22 cellular contexts compared by ENCODE assay signal in genomic region chr7:130952477-130952876, GRCh38.
DNase-seq lines count a peak whose midpoint lies in the region; ATAC-seq and TF ChIP-seq lines count a peak whose summit lies in the region.
"Had no signal": no experiment of that assay in that cellular context is flagged by ENCODE, and none has a peak within 500 bp of the region (broad histone marks: within the 10 kb centered on the region; RNA-seq: fewer than 3 reads in every experiment).

No MANE protein-coding gene starts in this region.

- no peaks in the 10 kb centered on the region for H3K9me3 Mint-ChIP-seq in activated CD4-positive, alpha-beta T cell treated with anti-CD3 and anti-CD28 coated beads, Interleukin-2, amount 10 ng/mL, durations not matched to agents 24 days and 14 days
- H3K9me3 Mint-ChIP-seq: naive B cell had no signal

- CTCF ChIA-PET in HCT116 (lab: Charles Lee), result interaction anchor here (0.6 kb wide), 1 partner anchor 9 kb away, joined by 3 read pairs; no protein-coding TSS in a partner anchor

- intact Hi-C loops in activated CD4-positive, alpha-beta T cell treated with anti-CD3 and anti-CD28 coated beads, Interleukin-2, amount 10 ng/mL, durations not matched to agents 24 days and 14 days (cut with micrococcal nuclease), result no loop called here
- intact Hi-C loops in HCT116 (cut with micrococcal nuclease) (no loop called here), stomach (cut with DNase I; ENCODE audit: low total_unique reads) (no loop called here)

- peaks cover 25 to 71% of the 10 kb centered on the region in 2 experiments for H3K36me3 ChIP-seq in HCT116 (ENCODE audit: control insufficient read depth in 1 of 2, insufficient read depth in 2 of 2, low read length in 2 of 2)
- no peaks in the 10 kb centered on the region for H3K36me3 ChIP-seq in effector memory CD4-positive, alpha-beta T cell (ENCODE audit: control insufficient read depth, insufficient read depth, low read length)
- H3K36me3 ChIP-seq in stomach, result peaks cover 0 to 44% (median 31%) of the 10 kb centered on the region in 4 donors
- H3K36me3 ChIP-seq: breast epithelium had no signal

- H3K4me3 Mint-ChIP-seq in activated CD4-positive, alpha-beta T cell treated with anti-CD3 and anti-CD28 coated beads, Interleukin-2, amount 10 ng/mL, durations not matched to agents 24 days and 14 days, result peak overlapping the region; percentile 36
- H3K4me3 Mint-ChIP-seq: naive B cell had no signal

- peaks cover 55% of the 10 kb centered on the region for H3K4me1 Mint-ChIP-seq in activated CD4-positive, alpha-beta T cell treated with anti-CD3 and anti-CD28 coated beads, Interleukin-2, amount 10 ng/mL, durations not matched to agents 24 days and 14 days

- no peak for ATAC-seq in HCT116

- H3K9ac ChIP-seq in HCT116 (ENCODE audit: low read length), result no peak overlapping the region
- H3K9ac ChIP-seq: BLaER1 had no signal

- H3K27me3 ChIP-seq in HCT116 (ENCODE audit: insufficient read depth, low read length) (no peaks in the 10 kb centered on the region), stomach (no peaks in the 10 kb centered on the region)
- H3K27me3 ChIP-seq in effector memory CD4-positive, alpha-beta T cell (replicated peaks; ENCODE audit: control insufficient read depth, insufficient read depth, low read length, poor library complexity, severe bottlenecking), result no peaks in the 10 kb centered on the region
- H3K27me3 ChIP-seq: BLaER1, breast epithelium, hepatocyte had no signal

- H3K9me3 ChIP-seq in HCT116 (ENCODE audit: control insufficient read depth in 1 of 2, insufficient read depth in 1 of 2, low read depth in 1 of 2, low read length in 2 of 2) (no peaks in the 10 kb centered on the region), stomach (no peaks in the 10 kb centered on the region)
- no peaks in the 10 kb centered on the region for H3K9me3 ChIP-seq in effector memory CD4-positive, alpha-beta T cell (ENCODE audit: control insufficient read depth, low read length)
- H3K9me3 ChIP-seq: BLaER1, breast epithelium had no signal

- peak overlapping the region; percentile 91 for H3K27ac ChIP-seq in HCT116 (ENCODE audit: low read depth, low read length)
- H3K27ac ChIP-seq in effector memory CD4-positive, alpha-beta T cell (ENCODE audit: insufficient read depth, low read length, poor library complexity, severe bottlenecking), result peak overlapping the region; percentile 81
- peak overlapping the region in 3 of 5 donors; percentile 17 to 56 (median 19) for H3K27ac ChIP-seq in stomach
- H3K27ac ChIP-seq: BLaER1, hepatocyte, PC-9 had no signal

- POLR2A ChIA-PET in HCT116 (lab: Charles Lee), result interaction anchor here (1.0 to 1.1 kb wide), 2 partner anchors 8 to 43 kb away, joined by 3 read pairs; no protein-coding TSS in a partner anchor

- H4K20me1 ChIP-seq in HCT116 (ENCODE audit: insufficient read depth), result no peaks in the 10 kb centered on the region

- DNase-seq in activated CD4-positive, alpha-beta T cell treated with anti-CD3 and anti-CD28 coated beads, Interleukin-2, amount 10 ng/mL, durations not matched to agents 24 days and 14 days, result no peak
- no peak for DNase-seq in activated CD4-positive, alpha-beta T cell treated with anti-CD3 and anti-CD28 coated beads, Interleukin-2, amount 50 U/mL, for 48 hours
- DNase-seq in HCT116 (ENCODE audit: low read depth, low spot score), result no peak
- no peak for DNase-seq in effector memory CD4-positive, alpha-beta T cell
- no peak for DNase-seq in stomach
- no peak for DNase-seq in H4 (ENCODE audit: low spot score)
- no peak for DNase-seq in DMS 273 treated with DMSO at 0.1 percent for 48 hours (lab: John Stamatoyannopoulos, UW)
- DNase-seq in mesenteric fat pad (ENCODE audit: low spot score), result no peak
- DNase-seq: activated CD4-positive, alpha-beta T cell treated with anti-CD3 and anti-CD28 coated beads, Interleukin-2, amount 50 U/mL, for 1 hour; activated T-cell treated with anti-CD3 and anti-CD28 coated beads, Interleukin-2, amount 50 U/mL, for 1 hour; GDM1; islet precursor cell; naive B cell; NCI-H1417 treated with DMSO at 0.1 percent for 48 hours; NCI-H2171 treated with DMSO at 0.1 percent for 48 hours; PC-9; stimulated activated CD4-positive, alpha-beta T cell treated with anti-CD3 and anti-CD28 coated beads, Interleukin-1b, Interleukin-23, amount 100 ng/mL, for 48 hours; stimulated activated naive CD4-positive, alpha-beta T cell; trophoblast cell had no signal

- WGBS in stomach, 5 donors, result 75 to 92% (median 78%) methylated on average over 7 of the region's 7 CpGs

- H3K4me3 ChIP-seq in HCT116 (replicated peaks in 1 of 2; ENCODE audit: low read depth in 1 of 2, low read length in 2 of 2), result no peak overlapping the region
- H3K4me3 ChIP-seq in effector memory CD4-positive, alpha-beta T cell (ENCODE audit: insufficient read depth, low read depth, low read length, poor library complexity, severe bottlenecking), result peak overlapping the region; percentile 10
- no peak overlapping the region for H3K4me3 ChIP-seq in stomach
- H3K4me3 ChIP-seq: BLaER1, breast epithelium, hepatocyte, PC-9 had no signal

- TF ChIP-seq EP300 in stomach (IDR thresholded peaks at IDR 0.05), result no peak

- H3K27ac Mint-ChIP-seq in activated CD4-positive, alpha-beta T cell treated with anti-CD3 and anti-CD28 coated beads, Interleukin-2, amount 10 ng/mL, durations not matched to agents 24 days and 14 days, result no peak overlapping the region

- H3K79me2 ChIP-seq in HCT116 (ENCODE audit: insufficient read depth, low read length), result peaks cover 100% of the 10 kb centered on the region
- H3K79me2 ChIP-seq: hepatocyte had no signal

- H2AFZ ChIP-seq in HCT116 (ENCODE audit: low read depth, low read length, poor library complexity, severe bottlenecking), result no peak overlapping the region
- H2AFZ ChIP-seq: hepatocyte, PC-9 had no signal

- no peak overlapping the region for H3K4me2 ChIP-seq in HCT116 (ENCODE audit: low read length)
- H3K4me2 ChIP-seq: BLaER1, hepatocyte, PC-9 had no signal

- TF ChIP-seq POLR2A in HCT116 (IDR thresholded peaks at IDR 0.05; ENCODE audit: borderline replicate concordance, extremely low read depth, insufficient read depth, insufficient read length) (no peak), stomach (IDR thresholded peaks at IDR 0.05) (no peak)

- peaks cover 59% of the 10 kb centered on the region for H3K36me3 Mint-ChIP-seq in activated CD4-positive, alpha-beta T cell treated with anti-CD3 and anti-CD28 coated beads, Interleukin-2, amount 10 ng/mL, durations not matched to agents 24 days and 14 days (ENCODE audit: low read depth)

- no TSS peak for BruUV-seq in HCT116 (replicated peaks; lab: Mats Ljungman, UMichigan)

- H3K27me3 Mint-ChIP-seq in activated CD4-positive, alpha-beta T cell treated with anti-CD3 and anti-CD28 coated beads, Interleukin-2, amount 10 ng/mL, durations not matched to agents 24 days and 14 days, result no peaks in the 10 kb centered on the region
- H3K27me3 Mint-ChIP-seq: naive B cell had no signal

- H3K4me1 ChIP-seq in HCT116 (ENCODE audit: control insufficient read depth in 1 of 2, insufficient read depth in 2 of 2, low read length in 2 of 2), result peaks cover 65 to 93% of the 10 kb centered on the region in 2 experiments; a peak in 3 of 4 replicates
- H3K4me1 ChIP-seq in effector memory CD4-positive, alpha-beta T cell (ENCODE audit: control insufficient read depth, insufficient read depth, low read length, poor library complexity, severe bottlenecking), result peaks cover 78% of the 10 kb centered on the region
- H3K4me1 ChIP-seq in stomach, result peaks cover 0 to 68% (median 31%) of the 10 kb centered on the region in 4 donors
- H3K4me1 ChIP-seq: breast epithelium had no signal

- RAD21 ChIA-PET in HCT116 (lab: Charles Lee; ENCODE audit: low non-redundant PET in 1 of 2, low total read pairs in 2 of 2, uncharacterized antibody in 2 of 2, unreplicated experiment in 2 of 2), result no interaction called here

- no peaks in the 10 kb centered on the region for H3K9me2 ChIP-seq in HCT116 (ENCODE audit: insufficient read depth)

- no peak for TF ChIP-seq RAD21 in HCT116 (IDR thresholded peaks at IDR 0.05; ENCODE audit: low read depth)

- no peak for TF ChIP-seq CTCF in HCT116 (IDR thresholded peaks at IDR 0.05 in 2 of 3, conservative IDR thresholded peaks at IDR 0.05 in 1 of 3; ENCODE audit: borderline replicate concordance in 1 of 3, insufficient read depth in 1 of 3, low read depth in 2 of 3, low read length in 2 of 3)
- TF ChIP-seq CTCF in stomach (IDR thresholded peaks at IDR 0.05), result no peak

TF ChIP-seq in HCT116, 20 proteins besides CTCF, POLR2A, EP300 and RAD21:
- TF ChIP-seq JUND (IDR thresholded peaks at IDR 0.05), result no peak
- TF ChIP-seq EZH2 (IDR thresholded peaks at IDR 0.05), result no peak
- no peak for TF ChIP-seq EZH2phosphoT487 (IDR thresholded peaks at IDR 0.05; ENCODE audit: borderline replicate concordance)
- no peak for TF ChIP-seq SIN3A (IDR thresholded peaks at IDR 0.05; ENCODE audit: low read depth)
- TF ChIP-seq SP1 (IDR thresholded peaks at IDR 0.05; ENCODE audit: low read depth), result no peak
- no peak for TF ChIP-seq TCF7L2 (IDR thresholded peaks at IDR 0.05; ENCODE audit: borderline replicate concordance, extremely low read depth, insufficient read depth, insufficient read length)
- no peak for TF ChIP-seq ZFX (IDR thresholded peaks at IDR 0.05)
- no peak for TF ChIP-seq POLR2AphosphoS5 (IDR thresholded peaks at IDR 0.05; ENCODE audit: low read depth, low read length)
- TF ChIP-seq CEBPB (IDR thresholded peaks at IDR 0.05; ENCODE audit: low read depth), result no peak
- TF ChIP-seq YY1 (IDR thresholded peaks at IDR 0.05; ENCODE audit: extremely low read depth, insufficient replicate concordance, low read depth, low read length), result no peak
- TF ChIP-seq FOSL1 (IDR thresholded peaks at IDR 0.05; ENCODE audit: low read depth), result no peak
- no peak for TF ChIP-seq CBX3 (IDR thresholded peaks at IDR 0.05; ENCODE audit: low read depth)
- no peak for TF ChIP-seq ZNF274 (IDR thresholded peaks at IDR 0.05; ENCODE audit: low read depth, low read length)

Comparison
In these comparisons a context has a peak if more than half of its experiments do, and no peak if none do; other contexts are left out.
1. H3K27ac ChIP-seq: peak in every context shown above with its lines; median percentile 91 in HCT116; 81 in effector memory CD4-positive, alpha-beta T cell; 19 in stomach.